13 cellular contexts compared by ENCODE assay signal in genomic region chr2:96091711-96092579, GRCh38. TPM values are rescaled to one million over a fixed set of nuclear protein-coding genes. Genes with fewer than 3 reads are reported as not detected.
A peak's percentile ranks its signal among the peaks of the same experiment; 100 is the strongest.
DNase-seq lines count a peak whose midpoint lies in the region; ATAC-seq and TF ChIP-seq lines count a peak whose summit lies in the region.
"Had no signal": no experiment of that assay in that cellular context is flagged by ENCODE, and none has a peak within 500 bp of the region (broad histone marks: within the 10 kb centered on the region; RNA-seq: fewer than 3 reads in every experiment).

No MANE protein-coding gene starts in this region.

- H3K4me1 ChIP-seq in GM23338 (ENCODE audit: insufficient read depth) (peaks cover 7% of the 10 kb centered on the region; the same call in 1 of the 2 replicates), body of pancreas (peaks cover 29% of the 10 kb centered on the region), neural progenitor cell (peaks cover 17% of the 10 kb centered on the region), mesenchymal stem cell (ENCODE audit: control insufficient read depth, insufficient read depth, low read depth, low read length) (peaks cover 2% of the 10 kb centered on the region), gastroesophageal sphincter (no peaks in the 10 kb centered on the region)
- H3K4me1 ChIP-seq: prostate gland, upper lobe of left lung had no signal

- H3K4me3 Mint-ChIP-seq in GM23338 (no peak overlapping the region), neural progenitor cell (no peak overlapping the region)
- H3K4me3 Mint-ChIP-seq: activated T-cell treated with anti-CD3 and anti-CD28 coated beads, Interleukin-2, amount 50 U/mL, for 72 hours had no signal

- TF ChIP-seq POLR2A in body of pancreas (IDR thresholded peaks at IDR 0.05), result no peak
- no peak for TF ChIP-seq POLR2A in gastroesophageal sphincter (IDR thresholded peaks at IDR 0.05)

- no peak overlapping the region for H3K27ac ChIP-seq in GM23338 (ENCODE audit: low read depth)
- H3K27ac ChIP-seq in body of pancreas, result peak overlapping the region in 2 of 4 donors; percentile 18 to 28
- no peak overlapping the region for H3K27ac ChIP-seq in neural progenitor cell
- no peak overlapping the region for H3K27ac ChIP-seq in mesenchymal stem cell (ENCODE audit: low read length, poor library complexity, severe bottlenecking)
- H3K27ac ChIP-seq in gastroesophageal sphincter, result no peak overlapping the region
- H3K27ac ChIP-seq: cardiac muscle cell, prostate gland, upper lobe of left lung had no signal

- H3K18ac ChIP-seq in mesenchymal stem cell (ENCODE audit: low read depth in 1 of 2, low read length in 2 of 2), result no peak overlapping the region

- H3F3A ChIP-seq in GM23338 (replicated peaks; ENCODE audit: low read depth) (no peaks in the 10 kb centered on the region), neural progenitor cell (ENCODE audit: low read depth) (peaks cover 7% of the 10 kb centered on the region)

- H3K36me3 ChIP-seq in GM23338 (ENCODE audit: insufficient read depth) (no peaks in the 10 kb centered on the region), body of pancreas (replicated peaks in 1 of 2; ENCODE audit: insufficient read depth in 1 of 2, low read depth in 2 of 2) (no peaks in the 10 kb centered on the region), neural progenitor cell (no peaks in the 10 kb centered on the region), mesenchymal stem cell (ENCODE audit: control insufficient read depth in 1 of 2, insufficient read depth in 2 of 2, low read depth in 1 of 2, low read length in 2 of 2) (no peaks in the 10 kb centered on the region), gastroesophageal sphincter (no peaks in the 10 kb centered on the region)
- H3K36me3 ChIP-seq: cardiac muscle cell, prostate gland, upper lobe of left lung had no signal

- H4K91ac ChIP-seq in mesenchymal stem cell (ENCODE audit: low read length), result no peak overlapping the region

- no peak for TF ChIP-seq EP300 in gastroesophageal sphincter (IDR thresholded peaks at IDR 0.05)

- no peak overlapping the region for H3K23ac ChIP-seq in mesenchymal stem cell (ENCODE audit: low read length in 2 of 2)

- H3K9me3 ChIP-seq in body of pancreas (no peaks in the 10 kb centered on the region), neural progenitor cell (ENCODE audit: low read depth) (no peaks in the 10 kb centered on the region), mesenchymal stem cell (ENCODE audit: control insufficient read depth, low read length) (no peaks in the 10 kb centered on the region), gastroesophageal sphincter (no peaks in the 10 kb centered on the region)
- H3K9me3 ChIP-seq: prostate gland, upper lobe of left lung had no signal

- H3K36me3 Mint-ChIP-seq in GM23338 (ENCODE audit: low read depth) (no peaks in the 10 kb centered on the region; the same call in 2 of the 3 replicates), neural progenitor cell (no peaks in the 10 kb centered on the region)

- H3K27me3 ChIP-seq in GM23338 (ENCODE audit: insufficient read depth), result no peaks in the 10 kb centered on the region
- no peaks in the 10 kb centered on the region for H3K27me3 ChIP-seq in body of pancreas
- H3K27me3 ChIP-seq in neural progenitor cell, result no peaks in the 10 kb centered on the region
- H3K27me3 ChIP-seq in mesenchymal stem cell (ENCODE audit: control insufficient read depth in 1 of 2, insufficient read depth in 1 of 2, low read length in 2 of 2), result peaks cover 43 to 58% of the 10 kb centered on the region in 2 experiments
- H3K27me3 ChIP-seq in gastroesophageal sphincter, result peaks cover 34% of the 10 kb centered on the region
- H3K27me3 ChIP-seq: cardiac muscle cell, upper lobe of left lung had no signal

- no peak overlapping the region for H2BK15ac ChIP-seq in mesenchymal stem cell (ENCODE audit: low read depth, poor library complexity, severe bottlenecking)

- H2BK5ac ChIP-seq in mesenchymal stem cell (ENCODE audit: low read depth, low read length, poor library complexity, severe bottlenecking), result no peak overlapping the region

- ATAC-seq in GM23338, result peak; percentile 70
- ATAC-seq in body of pancreas, result peak; percentile 52
- no peak for ATAC-seq in gastroesophageal sphincter
- ATAC-seq: activated T-cell treated with anti-CD3 and anti-CD28 coated beads, Interleukin-2, amount 50 U/mL, for 72 hours had no signal

- intact Hi-C loops in body of pancreas (cut with DNase I), result no loop called here

- H3K9me2 ChIP-seq in GM23338 (ENCODE audit: insufficient read depth), result no peaks in the 10 kb centered on the region; the same call in 1 of the 2 replicates

- no peak overlapping the region for H3K27ac Mint-ChIP-seq in GM23338
- H3K27ac Mint-ChIP-seq in neural progenitor cell, result no peak overlapping the region
- H3K27ac Mint-ChIP-seq: activated T-cell treated with anti-CD3 and anti-CD28 coated beads, Interleukin-2, amount 50 U/mL, for 72 hours had no signal

- no peak overlapping the region for H3K4me3 ChIP-seq in GM23338
- no peak overlapping the region for H3K4me3 ChIP-seq in body of pancreas
- H3K4me3 ChIP-seq in neural progenitor cell, result no peak overlapping the region
- H3K4me3 ChIP-seq in mesenchymal stem cell (ENCODE audit: insufficient read depth in 1 of 2, low read depth in 1 of 2, low read length in 2 of 2), result no peak overlapping the region
- no peak overlapping the region for H3K4me3 ChIP-seq in gastroesophageal sphincter
- H3K4me3 ChIP-seq: cardiac muscle cell, prostate gland, upper lobe of left lung had no signal

- H3K4ac ChIP-seq in mesenchymal stem cell (ENCODE audit: low read depth in 1 of 2, low read length in 2 of 2), result no peak overlapping the region

- peak overlapping the region; percentile 91 for H2AFZ ChIP-seq in GM23338
- peak overlapping the region; percentile 42 for H2AFZ ChIP-seq in neural progenitor cell (replicated peaks)
- H2AFZ ChIP-seq in mesenchymal stem cell (ENCODE audit: low read depth, low read length), result no peak overlapping the region

- H3K14ac ChIP-seq in mesenchymal stem cell (ENCODE audit: low read length in 2 of 2), result no peak overlapping the region

- H3K9me3 Mint-ChIP-seq in GM23338 (no peaks in the 10 kb centered on the region), neural progenitor cell (no peaks in the 10 kb centered on the region)
- H3K9me3 Mint-ChIP-seq: activated T-cell treated with anti-CD3 and anti-CD28 coated beads, Interleukin-2, amount 50 U/mL, for 72 hours had no signal

- H3K4me2 ChIP-seq in GM23338, result 0 out of 2 replicates have a peak overlapping the region, but pooled peaks have one; percentile 43
- no peak overlapping the region for H3K4me2 ChIP-seq in neural progenitor cell
- H3K4me2 ChIP-seq in mesenchymal stem cell (ENCODE audit: low read length, poor library complexity, severe bottlenecking), result no peak overlapping the region

- WGBS in body of pancreas, 2 donors, result 42 to 44% methylated on average over 11 to 18 of the region's 18 CpGs
- 73% methylated on average over 15 of the region's 18 CpGs for WGBS in mesenchymal stem cell
- WGBS in gastroesophageal sphincter (ENCODE audit: low coverage in 1 of 2), 2 donors, result 75 to 80% methylated on average over 2 to 5 of the region's 18 CpGs

- H4K20me1 ChIP-seq in GM23338 (replicated peaks; ENCODE audit: insufficient read depth) (no peaks in the 10 kb centered on the region), neural progenitor cell (ENCODE audit: low read depth) (no peaks in the 10 kb centered on the region)

- H2AK5ac ChIP-seq in mesenchymal stem cell (ENCODE audit: low read length, severe bottlenecking), result no peak overlapping the region

- H4K8ac ChIP-seq in mesenchymal stem cell (ENCODE audit: low read length), result no peak overlapping the region

- no peaks in the 10 kb centered on the region for H3K79me1 ChIP-seq in mesenchymal stem cell (replicated peaks; ENCODE audit: low read length, poor library complexity, severe bottlenecking)

- H3K27me3 Mint-ChIP-seq in GM23338 (ENCODE audit: insufficient read depth, low read depth, poor library complexity), result peaks cover 7% of the 10 kb centered on the region
- peaks cover 5% of the 10 kb centered on the region for H3K27me3 Mint-ChIP-seq in neural progenitor cell (ENCODE audit: insufficient read depth, low read depth)

- DNase-seq in DMS79 treated with DMSO at 0.1 percent for 48 hours (lab: John Stamatoyannopoulos, UW) (peak; percentile 25), DMS79 (lab: John Stamatoyannopoulos, UW) (no peak), GM23338 (ENCODE audit: low spot score) (peak; percentile 57), body of pancreas (peak; percentile 35 to 78 (median 62)), neural progenitor cell (ENCODE audit: low spot score) (no peak), RPMI8226 (no peak), mesenchymal stem cell (no peak)
- DNase-seq: activated T-cell treated with anti-CD3 and anti-CD28 coated beads, Interleukin-2, amount 50 U/mL, for 72 hours had no signal

- no peak overlapping the region for H2BK12ac ChIP-seq in mesenchymal stem cell (ENCODE audit: low read length in 2 of 2)

- no peak overlapping the region for H2BK120ac ChIP-seq in mesenchymal stem cell (ENCODE audit: low read depth, low read length)

- H3K79me2 ChIP-seq in GM23338 (replicated peaks; ENCODE audit: insufficient read depth) (no peaks in the 10 kb centered on the region), neural progenitor cell (ENCODE audit: low read depth) (no peaks in the 10 kb centered on the region)

- no peak overlapping the region for H3K9ac ChIP-seq in neural progenitor cell
- H3K9ac ChIP-seq in mesenchymal stem cell (ENCODE audit: low read length), result no peak overlapping the region

- TF ChIP-seq CTCF in GM23338 (conservative IDR thresholded peaks at IDR 0.05; ENCODE audit: low read depth in 2 of 2) (no peak), body of pancreas (IDR thresholded peaks at IDR 0.05) (peak in 2 of 7 experiments; percentile 6 to 20), neural progenitor cell (IDR thresholded peaks at IDR 0.05) (no peak), gastroesophageal sphincter (IDR thresholded peaks at IDR 0.05) (no peak)

- H3K4me1 Mint-ChIP-seq in GM23338 (peaks cover 21% of the 10 kb centered on the region), neural progenitor cell (peaks cover 9% of the 10 kb centered on the region)

RNA-seq across cellular contexts. Expression of gene ADRA2B, which starts 24.4 kb away (rescaled TPM):
- total RNA-seq in GM23338 (2014; rRNA removed; shearing (Covaris generic)), result 5.9 and 7.9 TPM in 2 replicates
- 1.5 and 1.7 TPM in 2 replicates for polyA plus RNA-seq in GM23338 (2016; fragmentation: Nextera tagmentation; extraction: Ambion mirVana)
- under 1 TPM; under 0.01 to 0.26 TPM for total RNA-seq in body of pancreas
- total RNA-seq in neural progenitor cell (ENCODE audit: low replicate concordance), result 3.0 and 10.5 TPM in 2 replicates
- polyA plus RNA-seq in mesenchymal stem cell (2013, experiment 1 of 2), result not detected
- 0.01 TPM for polyA plus RNA-seq in mesenchymal stem cell (2013, experiment 2 of 2)
- total RNA-seq in gastroesophageal sphincter, result 1 to 10 TPM; 1.3 to 4.9 (median 2.1) TPM
- total RNA-seq: G401 had no signal

RNA-seq across cellular contexts. Expression of gene ASTL, which starts 46.4 kb away (rescaled TPM):
- total RNA-seq in GM23338 (2014; rRNA removed; shearing (Covaris generic)), result 1.6 TPM in 1 of 2 replicates, not detected in the other
- polyA plus RNA-seq in GM23338 (2016; fragmentation: Nextera tagmentation; extraction: Ambion mirVana), result 0.23 TPM in 1 of 2 replicates, not detected in the other
- not detected for total RNA-seq in body of pancreas
- not detected in 2 replicates for total RNA-seq in neural progenitor cell (ENCODE audit: low replicate concordance)
- not detected for polyA plus RNA-seq in mesenchymal stem cell (2013, experiment 1 of 2)
- polyA plus RNA-seq in mesenchymal stem cell (2013, experiment 2 of 2), result not detected
- not detected for total RNA-seq in gastroesophageal sphincter
- total RNA-seq: cardiac muscle cell had no signal
- polyA plus RNA-seq: cardiac muscle cell had no signal

RNA-seq across cellular contexts. Expression of gene DUSP2, which starts 53.3 kb away (rescaled TPM):
- 10.5 and 13.0 TPM in 2 replicates for total RNA-seq in GM23338 (2014; rRNA removed; shearing (Covaris generic))
- 6.4 and 6.6 TPM in 2 replicates for polyA plus RNA-seq in GM23338 (2016; fragmentation: Nextera tagmentation; extraction: Ambion mirVana)
- total RNA-seq in body of pancreas (1 to 10 TPM; 6.0 to 9.2 TPM), neural progenitor cell (ENCODE audit: low replicate concordance) (2.3 TPM in 1 of 2 replicates, not detected in the other), gastroesophageal sphincter (1 to 10 TPM in 1 of 4 donors, under 1 TPM in 2, not detected in 1; 0.23 to 5.4 (median 0.40) TPM)
- 0.08 TPM for polyA plus RNA-seq in mesenchymal stem cell (2013, experiment 1 of 2)
- polyA plus RNA-seq in mesenchymal stem cell (2013, experiment 2 of 2), result 0.11 TPM

RNA-seq across cellular contexts. Expression of gene GPAT2, which starts 57.2 kb away (rescaled TPM):
- 2.0 and 2.2 TPM in 2 replicates for total RNA-seq in GM23338 (2014; rRNA removed; shearing (Covaris generic))
- polyA plus RNA-seq in GM23338 (2016; fragmentation: Nextera tagmentation; extraction: Ambion mirVana), result 1.4 and 1.6 TPM in 2 replicates
- total RNA-seq in body of pancreas (1 to 10 TPM; 1.6 to 2.0 TPM), neural progenitor cell (ENCODE audit: low replicate concordance) (not detected in 2 replicates), gastroesophageal sphincter (1 to 10 TPM; 1.9 to 8.4 (median 3.9) TPM)
- not detected for polyA plus RNA-seq in mesenchymal stem cell (2013, experiment 1 of 2)
- polyA plus RNA-seq in mesenchymal stem cell (2013, experiment 2 of 2), result not detected
- total RNA-seq: G401 had no signal

Comparison
In these comparisons a context has a peak if more than half of its experiments do, and no peak if none do; other contexts are left out.
1. DNase-seq: peak in DMS79 treated with DMSO at 0.1 percent for 48 hours (single experiment), GM23338 (single experiment) and body of pancreas (4 of 4); none in DMS79 (single experiment), neural progenitor cell (single experiment), RPMI8226 (single experiment) and mesenchymal stem cell (single experiment).